In genomic region chr9:77807846-77808749, GRCh38 we compare ENCODE assay signal across 13 cellular contexts.
DNase-seq lines count a peak whose midpoint lies in the region; ATAC-seq and TF ChIP-seq lines count a peak whose summit lies in the region.
"Had no signal": no experiment of that assay in that cellular context is flagged by ENCODE, and none has a peak within 500 bp of the region (broad histone marks: within the 10 kb centered on the region; RNA-seq: fewer than 3 reads in every experiment).

No MANE protein-coding gene starts in this region.

- 0 out of 2 replicates have a peak overlapping the region, but pooled peaks have one; percentile 7 for H2BK120ac ChIP-seq in IMR-90 (ENCODE audit: low read depth, low read length)

- peak overlapping the region in 1 of 4 donors; percentile 23 for H3K4me3 Mint-ChIP-seq in CD4-positive, CD25-positive, alpha-beta regulatory T cell

- TF ChIP-seq CTCF in IMR-90 (conservative IDR thresholded peaks at IDR 0.05; ENCODE audit: low read depth, low read length) = no peak
- TF ChIP-seq CTCF in ascending aorta (IDR thresholded peaks at IDR 0.05) = no peak
- no peak for TF ChIP-seq CTCF in Peyer's patch (IDR thresholded peaks at IDR 0.05)
- TF ChIP-seq CTCF in GM13976 (IDR thresholded peaks at IDR 0.05; ENCODE audit: borderline replicate concordance, control extremely low read depth, extremely low read depth, insufficient read depth, missing control alignments) = no peak

- in situ Hi-C loops in IMR-90 (cut with MboI; ENCODE audit: low sequenced_read_pairs) = no loop called here
- in situ Hi-C loops in GM13976 (cut with MboI; ENCODE audit: low sequenced_read_pairs, unreplicated experiment) = no loop called here

- H3K27ac Mint-ChIP-seq in CD4-positive, CD25-positive, alpha-beta regulatory T cell = peak overlapping the region in 2 of 3 donors; percentile 26 to 44

- no peak overlapping the region for H2BK15ac ChIP-seq in IMR-90 (ENCODE audit: low read depth, low read length)

- peak overlapping the region in 1 of 2 experiments; percentile 1; a peak in 1 of 4 replicates for H4K8ac ChIP-seq in IMR-90 (ENCODE audit: low read depth in 2 of 2, low read length in 2 of 2)

- H4K91ac ChIP-seq in IMR-90 (ENCODE audit: insufficient read depth, low read depth, low read length) = no peak overlapping the region

- no peak overlapping the region for H3K9ac ChIP-seq in IMR-90 (ENCODE audit: low read depth, low read length)

- no peak for TF ChIP-seq RAD21 in IMR-90 (IDR thresholded peaks at IDR 0.05; ENCODE audit: low read length)

- no peak overlapping the region for H2AFZ ChIP-seq in IMR-90 (replicated peaks; ENCODE audit: low read length, poor library complexity)

- H3K9me3 Mint-ChIP-seq in CD4-positive, CD25-positive, alpha-beta regulatory T cell = peaks cover 0 to 1% (median 0%) of the 10 kb centered on the region in 7 donors

- no peak for ATAC-seq in CD4-positive, CD25-positive, alpha-beta regulatory T cell (ENCODE audit: low read depth in 2 of 2)
- ATAC-seq in IMR-90 (ENCODE audit: low read depth) (no peak), HG02759 (IDR thresholded peaks at IDR 0.05; ENCODE audit: unreplicated experiment) (no peak)

- peak in 1 of 3 donors; percentile 32 for DNase-seq in CD4-positive, CD25-positive, alpha-beta regulatory T cell
- no peak for DNase-seq in IMR-90
- no peak for DNase-seq in ascending aorta (ENCODE audit: low spot score in 2 of 2)
- peak; percentile 8 to 34 for DNase-seq in lung microvascular endothelial cell (ENCODE audit: low read depth in 2 of 2)
- DNase-seq in activated effector memory CD4-positive, alpha-beta T cell treated with Interleukin-2 at 50 U/mL for 16 hours = no peak
- no peak for DNase-seq in Peyer's patch
- DNase-seq in GM13976 (ENCODE audit: low spot score) = no peak
- DNase-seq: left cardiac atrium, NCI-H2171 treated with DMSO at 0.1 percent for 48 hours, SHP77 treated with DMSO at 0.1 percent for 48 hours had no signal

- H3K36me3 Mint-ChIP-seq in CD4-positive, CD25-positive, alpha-beta regulatory T cell = peaks cover 59% of the 10 kb centered on the region

- peaks cover 17% of the 10 kb centered on the region for H3K36me3 ChIP-seq in CD4-positive, CD25-positive, alpha-beta regulatory T cell (ENCODE audit: control insufficient read depth, insufficient read depth, low read length)
- H3K36me3 ChIP-seq in IMR-90 (ENCODE audit: control insufficient read depth, insufficient read depth, low read length) (peaks cover 5% of the 10 kb centered on the region), ascending aorta (no peaks in the 10 kb centered on the region), Peyer's patch (no peaks in the 10 kb centered on the region)
- H3K36me3 ChIP-seq: cardiac muscle cell had no signal

- peak overlapping the region; percentile 17; the same call in 1 of the 2 replicates for H3K4me2 ChIP-seq in IMR-90 (ENCODE audit: low read depth, low read length)

- no peak for TF ChIP-seq POLR2A in IMR-90 (IDR thresholded peaks at IDR 0.05; ENCODE audit: low read depth, low read length)
- TF ChIP-seq POLR2A in Peyer's patch (IDR thresholded peaks at IDR 0.05) = no peak

- H2BK20ac ChIP-seq in IMR-90 (ENCODE audit: low read depth, low read length) = no peak overlapping the region

- peak overlapping the region; percentile 9; the same call in 1 of the 2 replicates for H3K4ac ChIP-seq in IMR-90 (ENCODE audit: low read depth, low read length)

- no peaks in the 10 kb centered on the region for H3K27me3 ChIP-seq in CD4-positive, CD25-positive, alpha-beta regulatory T cell (ENCODE audit: control insufficient read depth, insufficient read depth, low read length)
- H3K27me3 ChIP-seq in IMR-90 (ENCODE audit: control insufficient read depth, insufficient read depth, low read length) (no peaks in the 10 kb centered on the region), ascending aorta (no peaks in the 10 kb centered on the region), Peyer's patch (no peaks in the 10 kb centered on the region)
- H3K27me3 ChIP-seq: cardiac muscle cell had no signal

- peak overlapping the region; percentile 57; the same call in 1 of the 2 replicates for H3K18ac ChIP-seq in IMR-90 (ENCODE audit: low read depth, low read length)

- H3K9me1 ChIP-seq in IMR-90 (ENCODE audit: insufficient read depth, low read length) = no peaks in the 10 kb centered on the region

- H2AK5ac ChIP-seq in IMR-90 (ENCODE audit: low read depth, low read length) = no peak overlapping the region

- peaks cover 33 to 51% (median 41%) of the 10 kb centered on the region in 4 donors for H3K4me1 Mint-ChIP-seq in CD4-positive, CD25-positive, alpha-beta regulatory T cell

- dilution Hi-C loops in IMR-90 (cut with HindIII; ENCODE audit: low sequenced_read_pairs, unreplicated experiment) = no loop called here

- no peaks in the 10 kb centered on the region for H4K20me1 ChIP-seq in IMR-90 (ENCODE audit: insufficient read depth, low read length)

- peak overlapping the region; percentile 4 for H3K4me3 ChIP-seq in CD4-positive, CD25-positive, alpha-beta regulatory T cell (ENCODE audit: low read depth, low read length)
- no peak overlapping the region for H3K4me3 ChIP-seq in IMR-90 (ENCODE audit: insufficient read depth, low read depth, low read length)
- H3K4me3 ChIP-seq in ascending aorta = no peak overlapping the region
- no peak overlapping the region for H3K4me3 ChIP-seq in Peyer's patch
- H3K4me3 ChIP-seq: cardiac muscle cell, GM12878 had no signal

- BruUV-seq in IMR-90 (replicated peaks; lab: Mats Ljungman, UMichigan) = no TSS peak

- no peak overlapping the region for H2AK9ac ChIP-seq in IMR-90 (replicated peaks; ENCODE audit: low read depth, low read length, poor library complexity)

- no peak overlapping the region for H3K23ac ChIP-seq in IMR-90 (ENCODE audit: low read depth, low read length)

- no peaks in the 10 kb centered on the region for H3K9me3 ChIP-seq in CD4-positive, CD25-positive, alpha-beta regulatory T cell (ENCODE audit: control insufficient read depth in 2 of 2, low read length in 2 of 2)
- H3K9me3 ChIP-seq in IMR-90 (ENCODE audit: control insufficient read depth, insufficient read depth, low read length) (no peaks in the 10 kb centered on the region), ascending aorta (no peaks in the 10 kb centered on the region), Peyer's patch (no peaks in the 10 kb centered on the region)

- CTCF ChIA-PET in IMR-90 (lab: Yijun Ruan, JAX) = no interaction called here

- peak overlapping the region; percentile 0 for H2BK5ac ChIP-seq in IMR-90 (ENCODE audit: low read depth, low read length, poor library complexity, severe bottlenecking)

- 17% methylated on average over 2 of the region's 6 CpGs; no CpG with 5 or more reads in 1 of the 2 experiments for WGBS in IMR-90 (ENCODE audit: extremely low coverage in 2 of 2, insufficient read length in 1 of 2), 2 experiments

- H3K4me1 ChIP-seq in CD4-positive, CD25-positive, alpha-beta regulatory T cell (ENCODE audit: control insufficient read depth, insufficient read depth, low read length, poor library complexity, severe bottlenecking) = peaks cover 14% of the 10 kb centered on the region
- peaks cover 8% of the 10 kb centered on the region; the same call in 1 of the 2 replicates for H3K4me1 ChIP-seq in IMR-90 (ENCODE audit: control insufficient read depth, insufficient read depth, low read length)
- no peaks in the 10 kb centered on the region for H3K4me1 ChIP-seq in ascending aorta
- peaks cover 0 to 6% (median 0%) of the 10 kb centered on the region in 4 donors for H3K4me1 ChIP-seq in Peyer's patch

- intact Hi-C loops in IMR-90 (cut with micrococcal nuclease) = no loop called here
- intact Hi-C loops in ascending aorta (cut with DNase I) = loop anchor here (5.0 kb wide), 1 partner anchor 39 kb away; no protein-coding TSS in a partner anchor

- H3K79me1 ChIP-seq in IMR-90 (ENCODE audit: low read depth in 1 of 2, low read length in 2 of 2) = peaks cover 8 to 25% of the 10 kb centered on the region in 2 experiments; a peak in 2 of 4 replicates

- no peaks in the 10 kb centered on the region for H3K27me3 Mint-ChIP-seq in CD4-positive, CD25-positive, alpha-beta regulatory T cell

- peak overlapping the region; percentile 88 for H4K5ac ChIP-seq in IMR-90 (ENCODE audit: low read depth, low read length)

- no peak overlapping the region for H3K56ac ChIP-seq in IMR-90 (ENCODE audit: extremely low read depth, insufficient read depth, low read length)

- peak overlapping the region; percentile 29 for H3K27ac ChIP-seq in CD4-positive, CD25-positive, alpha-beta regulatory T cell (ENCODE audit: insufficient read depth, low read length, poor library complexity, severe bottlenecking)
- H3K27ac ChIP-seq in IMR-90 (ENCODE audit: insufficient read depth, low read length) = peak overlapping the region; percentile 29; the same call in 1 of the 2 replicates
- peak overlapping the region; percentile 17 to 27 for H3K27ac ChIP-seq in ascending aorta
- H3K27ac ChIP-seq in Peyer's patch = no peak overlapping the region
- H3K27ac ChIP-seq: cardiac muscle cell had no signal

- no peak overlapping the region for H3K14ac ChIP-seq in IMR-90 (replicated peaks; ENCODE audit: low read depth, low read length)

- POLR2A ChIA-PET in IMR-90 (lab: Charles Lee; ENCODE audit: unreplicated experiment) = no interaction called here

TF ChIP-seq in IMR-90, 13 proteins besides CTCF, POLR2A, EP300 and RAD21:
- TF ChIP-seq FOS (IDR thresholded peaks at IDR 0.05; ENCODE audit: low read depth, low read length) (no peak), RFX5 (IDR thresholded peaks at IDR 0.05; ENCODE audit: low read depth, low read length) (no peak), ELK1 (IDR thresholded peaks at IDR 0.05; ENCODE audit: borderline replicate concordance, low read depth, low read length) (no peak), BHLHE40 (IDR thresholded peaks at IDR 0.05; ENCODE audit: low read depth, low read length) (no peak), MAZ (IDR thresholded peaks at IDR 0.05; ENCODE audit: borderline replicate concordance, low read depth, low read length) (no peak)
- TF ChIP-seq, protein P1, sequence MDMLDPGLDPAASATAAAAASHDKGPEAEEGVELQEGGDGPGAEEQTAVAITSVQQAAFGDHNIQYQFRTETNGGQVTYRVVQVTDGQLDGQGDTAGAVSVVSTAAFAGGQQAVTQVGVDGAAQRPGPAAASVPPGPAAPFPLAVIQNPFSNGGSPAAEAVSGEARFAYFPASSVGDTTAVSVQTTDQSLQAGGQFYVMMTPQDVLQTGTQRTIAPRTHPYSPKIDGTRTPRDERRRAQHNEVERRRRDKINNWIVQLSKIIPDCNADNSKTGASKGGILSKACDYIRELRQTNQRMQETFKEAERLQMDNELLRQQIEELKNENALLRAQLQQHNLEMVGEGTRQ (IDR thresholded peaks at IDR 0.05; ENCODE audit: low read depth, low read length) = no peak

Comparison
In these comparisons a context has a peak if more than half of its experiments do, and no peak if none do; other contexts are left out.
1. DNase-seq: peak in lung microvascular endothelial cell (2 of 2); none in IMR-90 (single experiment), ascending aorta (0 of 2), activated effector memory CD4-positive, alpha-beta T cell treated with Interleukin-2 at 50 U/mL for 16 hours (single experiment), Peyer's patch (0 of 3) and GM13976 (single experiment).
2. H3K27ac ChIP-seq: peak in CD4-positive, CD25-positive, alpha-beta regulatory T cell (single experiment), IMR-90 (single experiment) and ascending aorta (2 of 2); none in Peyer's patch (0 of 4).